ENCODE assay signal across 1 cellular context in genomic region chr2:43648979-43649701, GRCh38.
TF ChIP-seq lines count a peak whose summit lies in the region.

No MANE protein-coding gene starts in this region.

TF ChIP-seq in K562, 482 proteins besides CTCF, POLR2A, EP300 and RAD21:
- TF ChIP-seq TBP (optimal IDR thresholded peaks at IDR 0.05; ENCODE audit: low read depth, low read length): no peak
- no peak for TF ChIP-seq ZFP30 (CRISPR knock-in tag; IDR thresholded peaks at IDR 0.05; ENCODE audit: borderline replicate concordance)
- TF ChIP-seq BRD9 (IDR thresholded peaks at IDR 0.05; ENCODE audit: low read depth, partially characterized antibody): no peak
- no peak for TF ChIP-seq RNF2 (IDR thresholded peaks at IDR 0.05)
- no peak for TF ChIP-seq KLF16 (IDR thresholded peaks at IDR 0.05)
- TF ChIP-seq ZNF124 (CRISPR knock-in tag; IDR thresholded peaks at IDR 0.05): no peak
- TF ChIP-seq ZNF184 (CRISPR knock-in tag; IDR thresholded peaks at IDR 0.05): no peak
- TF ChIP-seq TFAM (CRISPR knock-in tag; conservative IDR thresholded peaks at IDR 0.05): no peak
- TF ChIP-seq ATF2 (CRISPR knock-in tag; IDR thresholded peaks at IDR 0.05): no peak
- TF ChIP-seq ZNF79 (CRISPR knock-in tag; IDR thresholded peaks at IDR 0.05; ENCODE audit: low read depth): no peak
- TF ChIP-seq MTF1 (CRISPR knock-in tag; IDR thresholded peaks at IDR 0.05; ENCODE audit: borderline replicate concordance): no peak
- TF ChIP-seq ARNT (IDR thresholded peaks at IDR 0.05): no peak
TF ChIP-seq in K562: peak in this region for 0.
